In genomic region chr7:123552134-123552533, GRCh38 we compare ENCODE assay signal across 17 cellular contexts. TPM values are rescaled to one million over a fixed set of nuclear protein-coding genes. Genes with fewer than 3 reads are reported as not detected.
"Had no signal": no experiment of that assay in that cellular context is flagged by ENCODE, and none has a peak within 500 bp of the region (broad histone marks: within the 10 kb centered on the region; RNA-seq: fewer than 3 reads in every experiment).

No MANE protein-coding gene starts in this region.

RNA-seq across cellular contexts. Expression of gene IQUB, which starts 17.7 kb away (rescaled TPM):
- total RNA-seq: activated naive CD8-positive, alpha-beta T cell treated with anti-CD3 and anti-CD28 coated beads, Interleukin-2, amount 10 ng/mL, durations not matched to agents 7 days and 5 days; activated T-helper 1 cell treated with anti-CD3 and anti-CD28 coated beads, Interleukin-12 subunit alpha, Interleukin-12 subunit beta, Interleukin-2, Interleukin-4 antibody, amounts not matched to agents 30 ng/mL and 10 ng/mL and 1 ng/mL, durations not matched to agents 14 hours and 24 hours and 36 hours; ascending aorta; bronchial epithelial cell had no signal

RNA-seq across cellular contexts. Expression of gene ASB15, which starts 49.5 kb away (rescaled TPM):
- total RNA-seq: activated naive CD4-positive, alpha-beta T cell treated with anti-CD3 and anti-CD28 coated beads for 36 hours; activated naive CD4-positive, alpha-beta T cell treated with anti-CD3 and anti-CD28 coated beads, Interleukin-2, amount 50 U/mL, for 72 hours; activated naive CD8-positive, alpha-beta T cell treated with anti-CD3 and anti-CD28 coated beads for 36 hours; activated naive CD8-positive, alpha-beta T cell treated with anti-CD3 and anti-CD28 coated beads, Interleukin-2, amount 10 ng/mL, durations not matched to agents 7 days and 5 days; activated T-cell treated with anti-CD3 and anti-CD28 coated beads, Interleukin-2, amount 50 U/mL, for 4 hours; activated T-cell treated with anti-CD3 and anti-CD28 coated beads, Interleukin-2, amount 50 U/mL, for 72 hours; activated T-helper 1 cell treated with anti-CD3 and anti-CD28 coated beads, Interleukin-12 subunit alpha, Interleukin-12 subunit beta, Interleukin-2, Interleukin-4 antibody, amounts not matched to agents 30 ng/mL and 10 ng/mL and 1 ng/mL, durations not matched to agents 14 hours and 24 hours and 36 hours; activated T-helper 17 cell treated with anti-CD3 and anti-CD28 coated beads, Interleukin-2, amount 50 U/mL, for 72 hours; activated T-helper 2 cell treated with anti-CD3 and anti-CD28 coated beads, Interferon-gamma antibody, Interleukin-2, Interleukin-4, amounts not matched to agents 10 μg/mL and 5 μg/mL and 100 μg/mL, durations not matched to agents 14 hours and 24 hours and 36 hours; adrenal gland; aorta; ascending aorta; astrocyte; body of pancreas; bronchial epithelial cell; cardiac muscle cell; chondrocyte had no signal
- polyA plus RNA-seq: adrenal gland, cardiac muscle cell had no signal
